Comparison of ENCODE assay signal across 2 cellular contexts in genomic region chr5:92313385-92313784, GRCh38.
TF ChIP-seq lines count a peak whose summit lies in the region.

No MANE protein-coding gene starts in this region.

TF ChIP-seq in HepG2, 621 proteins besides CTCF, POLR2A, EP300 and RAD21:
- TF ChIP-seq KMT2B (CRISPR knock-in tag; IDR thresholded peaks at IDR 0.05) (no peak), ZNF138 (CRISPR knock-in tag; IDR thresholded peaks at IDR 0.05; ENCODE audit: low read depth) (no peak), NR1H2 (CRISPR knock-in tag; IDR thresholded peaks at IDR 0.05; ENCODE audit: borderline replicate concordance, low read depth) (no peak)

TF ChIP-seq in H1, 55 proteins besides CTCF, POLR2A, EP300 and RAD21:
- TF ChIP-seq RXRA (IDR thresholded peaks at IDR 0.05; ENCODE audit: insufficient read depth, low read depth, low read length) (no peak), SIRT6 (IDR thresholded peaks at IDR 0.05; ENCODE audit: low read length) (no peak)
TF ChIP-seq in H1: peak in this region for 0.
